Comparison of ENCODE assay signal across 1 cellular context in the genomic region with DNA sequence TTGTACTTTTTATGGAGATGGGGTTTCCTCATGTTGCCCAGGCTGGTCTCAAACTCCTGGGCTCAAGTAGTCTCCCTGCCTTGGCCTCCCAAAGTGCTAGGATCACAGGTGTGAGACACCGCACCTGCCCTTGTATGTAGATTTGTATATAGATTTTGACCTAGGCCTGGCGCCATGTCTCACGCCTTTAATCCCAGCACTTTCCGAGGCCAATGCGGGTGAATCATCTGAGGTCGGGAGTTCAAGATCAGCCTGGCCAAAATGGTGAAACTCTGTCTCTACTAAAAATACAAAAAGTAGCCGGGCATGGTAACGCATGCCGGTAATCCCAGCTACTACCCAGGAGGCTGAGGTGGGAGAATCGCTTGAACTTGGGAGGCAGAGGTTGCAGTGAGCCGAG. TPM values are rescaled to one million over a fixed set of nuclear protein-coding genes. Genes with fewer than 3 reads are reported as not detected.
"Had no signal": no experiment of that assay in that cellular context is flagged by ENCODE, and none has a peak within 500 bp of the region (broad histone marks: within the 10 kb centered on the region; RNA-seq: fewer than 3 reads in every experiment).

No MANE protein-coding gene starts in this region.

RNA-seq across cellular contexts. Expression of a gene that starts 39.4 kb away (rescaled TPM):
- total RNA-seq: T-helper 17 cell had no signal
